Comparison of ENCODE assay signal across 1 cellular context in the genomic region with DNA sequence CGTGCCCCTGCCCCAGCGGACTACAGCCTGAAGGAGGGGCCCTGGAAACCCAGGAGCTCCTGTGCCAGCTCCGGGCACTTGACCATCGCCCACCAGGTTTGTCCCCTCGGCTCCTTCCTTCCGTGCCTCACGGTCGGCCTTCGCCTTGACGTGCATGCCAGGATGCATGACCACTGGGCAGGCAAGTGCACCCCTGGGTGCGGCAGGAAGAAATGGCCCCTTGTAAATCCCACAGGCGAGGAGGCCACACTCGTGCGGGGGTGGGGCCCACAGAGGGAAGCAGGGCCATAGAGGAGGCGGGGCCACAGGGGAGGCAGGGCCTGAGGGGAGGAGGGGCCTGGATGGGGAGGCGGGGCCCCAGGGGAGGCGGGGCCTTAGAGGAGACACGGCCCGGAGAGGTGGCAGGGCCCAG.
TF ChIP-seq lines count a peak whose summit lies in the region.

No MANE protein-coding gene starts in this region.

TF ChIP-seq in HCT116, 20 proteins besides CTCF, POLR2A, EP300 and RAD21 (continued from another document):
- TF ChIP-seq SRF (IDR thresholded peaks at IDR 0.05; ENCODE audit: low read depth) (no peak), ZNF274 (IDR thresholded peaks at IDR 0.05; ENCODE audit: low read depth, low read length) (no peak), TCF7L2 (IDR thresholded peaks at IDR 0.05; ENCODE audit: borderline replicate concordance, extremely low read depth, insufficient read depth, insufficient read length) (no peak), CBX3 (IDR thresholded peaks at IDR 0.05; ENCODE audit: low read depth) (no peak), JUND (IDR thresholded peaks at IDR 0.05) (no peak), YY1 (IDR thresholded peaks at IDR 0.05; ENCODE audit: extremely low read depth, insufficient replicate concordance, low read depth, low read length) (no peak), ELF1 (IDR thresholded peaks at IDR 0.05; ENCODE audit: borderline replicate concordance, low read depth) (no peak), ZFX (IDR thresholded peaks at IDR 0.05) (no peak), SIN3A (IDR thresholded peaks at IDR 0.05; ENCODE audit: low read depth) (no peak)
- TF ChIP-seq, protein P1, sequence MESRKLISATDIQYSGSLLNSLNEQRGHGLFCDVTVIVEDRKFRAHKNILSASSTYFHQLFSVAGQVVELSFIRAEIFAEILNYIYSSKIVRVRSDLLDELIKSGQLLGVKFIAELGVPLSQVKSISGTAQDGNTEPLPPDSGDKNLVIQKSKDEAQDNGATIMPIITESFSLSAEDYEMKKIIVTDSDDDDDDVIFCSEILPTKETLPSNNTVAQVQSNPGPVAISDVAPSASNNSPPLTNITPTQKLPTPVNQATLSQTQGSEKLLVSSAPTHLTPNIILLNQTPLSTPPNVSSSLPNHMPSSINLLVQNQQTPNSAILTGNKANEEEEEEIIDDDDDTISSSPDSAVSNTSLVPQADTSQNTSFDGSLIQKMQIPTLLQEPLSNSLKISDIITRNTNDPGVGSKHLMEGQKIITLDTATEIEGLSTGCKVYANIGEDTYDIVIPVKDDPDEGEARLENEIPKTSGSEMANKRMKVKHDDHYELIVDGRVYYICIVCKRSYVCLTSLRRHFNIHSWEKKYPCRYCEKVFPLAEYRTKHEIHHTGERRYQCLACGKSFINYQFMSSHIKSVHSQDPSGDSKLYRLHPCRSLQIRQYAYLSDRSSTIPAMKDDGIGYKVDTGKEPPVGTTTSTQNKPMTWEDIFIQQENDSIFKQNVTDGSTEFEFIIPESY (IDR thresholded peaks at IDR 0.05; ENCODE audit: extremely low read depth, insufficient replicate concordance, low read length): no peak
- TF ChIP-seq, protein P2, sequence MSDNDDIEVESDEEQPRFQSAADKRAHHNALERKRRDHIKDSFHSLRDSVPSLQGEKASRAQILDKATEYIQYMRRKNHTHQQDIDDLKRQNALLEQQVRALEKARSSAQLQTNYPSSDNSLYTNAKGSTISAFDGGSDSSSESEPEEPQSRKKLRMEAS (IDR thresholded peaks at IDR 0.05): no peak
- TF ChIP-seq, protein P3, sequence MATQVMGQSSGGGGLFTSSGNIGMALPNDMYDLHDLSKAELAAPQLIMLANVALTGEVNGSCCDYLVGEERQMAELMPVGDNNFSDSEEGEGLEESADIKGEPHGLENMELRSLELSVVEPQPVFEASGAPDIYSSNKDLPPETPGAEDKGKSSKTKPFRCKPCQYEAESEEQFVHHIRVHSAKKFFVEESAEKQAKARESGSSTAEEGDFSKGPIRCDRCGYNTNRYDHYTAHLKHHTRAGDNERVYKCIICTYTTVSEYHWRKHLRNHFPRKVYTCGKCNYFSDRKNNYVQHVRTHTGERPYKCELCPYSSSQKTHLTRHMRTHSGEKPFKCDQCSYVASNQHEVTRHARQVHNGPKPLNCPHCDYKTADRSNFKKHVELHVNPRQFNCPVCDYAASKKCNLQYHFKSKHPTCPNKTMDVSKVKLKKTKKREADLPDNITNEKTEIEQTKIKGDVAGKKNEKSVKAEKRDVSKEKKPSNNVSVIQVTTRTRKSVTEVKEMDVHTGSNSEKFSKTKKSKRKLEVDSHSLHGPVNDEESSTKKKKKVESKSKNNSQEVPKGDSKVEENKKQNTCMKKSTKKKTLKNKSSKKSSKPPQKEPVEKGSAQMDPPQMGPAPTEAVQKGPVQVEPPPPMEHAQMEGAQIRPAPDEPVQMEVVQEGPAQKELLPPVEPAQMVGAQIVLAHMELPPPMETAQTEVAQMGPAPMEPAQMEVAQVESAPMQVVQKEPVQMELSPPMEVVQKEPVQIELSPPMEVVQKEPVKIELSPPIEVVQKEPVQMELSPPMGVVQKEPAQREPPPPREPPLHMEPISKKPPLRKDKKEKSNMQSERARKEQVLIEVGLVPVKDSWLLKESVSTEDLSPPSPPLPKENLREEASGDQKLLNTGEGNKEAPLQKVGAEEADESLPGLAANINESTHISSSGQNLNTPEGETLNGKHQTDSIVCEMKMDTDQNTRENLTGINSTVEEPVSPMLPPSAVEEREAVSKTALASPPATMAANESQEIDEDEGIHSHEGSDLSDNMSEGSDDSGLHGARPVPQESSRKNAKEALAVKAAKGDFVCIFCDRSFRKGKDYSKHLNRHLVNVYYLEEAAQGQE (IDR thresholded peaks at IDR 0.05; ENCODE audit: low read depth): no peak
